In the genomic region with DNA sequence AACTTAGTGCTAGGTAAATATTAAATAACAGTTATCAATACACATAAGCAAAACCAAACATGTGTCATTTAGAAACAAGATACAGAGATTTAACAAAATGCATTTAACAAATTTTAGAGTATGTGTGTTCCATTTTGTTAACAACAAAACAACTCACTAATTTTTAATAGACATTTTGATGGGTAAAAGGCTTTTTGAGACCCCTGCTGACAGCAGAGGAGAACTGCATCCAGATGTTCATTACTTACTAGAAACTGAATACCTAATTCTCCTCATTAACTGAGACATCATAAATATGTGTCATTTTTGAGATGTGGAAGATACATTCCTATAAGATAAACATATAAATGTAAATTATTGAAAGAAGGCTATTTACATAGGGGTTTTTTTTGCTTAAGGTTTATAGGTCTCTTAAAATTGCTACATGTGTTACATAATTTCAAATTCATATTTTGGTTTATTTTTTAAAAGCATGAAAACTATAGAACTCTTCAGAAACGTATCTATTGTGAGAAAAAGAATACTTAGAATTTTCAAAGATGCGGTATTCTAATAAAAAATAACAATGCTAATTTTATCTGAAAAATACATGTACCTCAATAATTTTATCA, we compare ENCODE assay signal across 8 cellular contexts.
DNase-seq lines count a peak whose midpoint lies in the region; ATAC-seq and TF ChIP-seq lines count a peak whose summit lies in the region.

No MANE protein-coding gene starts in this region.

- H3K4me1 ChIP-seq in uterus = no peaks in the 10 kb centered on the region

- no peak overlapping the region for H3K27ac ChIP-seq in uterus

- DNase-seq in NCI-H82 (lab: John Stamatoyannopoulos, UW) (peak; percentile 70), NCI-H82 treated with DMSO at 0.1 percent for 48 hours (lab: John Stamatoyannopoulos, UW; ENCODE audit: unreplicated experiment) (no peak), RPMI8226 (peak; percentile 43), germinal center (ENCODE audit: low spot score) (peak; percentile 3), uterus (no peak), activated T-cell treated with anti-CD3 and anti-CD28 coated beads for 4 hours (no peak)
- DNase-seq in effector CD8-positive, alpha-beta T cell (lab: John Stamatoyannopoulos, UW) = no peak

- TF ChIP-seq CTCF in uterus (IDR thresholded peaks at IDR 0.05) = peak; percentile 26 to 63 (median 40)

- intact Hi-C loops in uterus (cut with DNase I; ENCODE audit: low total_unique reads) = no loop called here

- H3K4me3 ChIP-seq in uterus = no peak overlapping the region

- no peak for TF ChIP-seq POLR2A in uterus (IDR thresholded peaks at IDR 0.05)

- peak; percentile 62 for ATAC-seq in HG02642 (IDR thresholded peaks at IDR 0.05; ENCODE audit: poor library complexity, unreplicated experiment)

- no peaks in the 10 kb centered on the region for H3K36me3 ChIP-seq in uterus

- H3K27me3 ChIP-seq in uterus = no peaks in the 10 kb centered on the region

- no peaks in the 10 kb centered on the region for H3K9me3 ChIP-seq in uterus

Comparison
In these comparisons a context has a peak if more than half of its experiments do, and no peak if none do; other contexts are left out.
1. DNase-seq: peak in NCI-H82 (single experiment), RPMI8226 (single experiment) and germinal center (single experiment); none in NCI-H82 treated with DMSO at 0.1 percent for 48 hours (single experiment), uterus (0 of 2), effector CD8-positive, alpha-beta T cell (single experiment) and activated T-cell treated with anti-CD3 and anti-CD28 coated beads for 4 hours (single experiment).